ENCODE assay signal across 20 cellular contexts in the genomic region with DNA sequence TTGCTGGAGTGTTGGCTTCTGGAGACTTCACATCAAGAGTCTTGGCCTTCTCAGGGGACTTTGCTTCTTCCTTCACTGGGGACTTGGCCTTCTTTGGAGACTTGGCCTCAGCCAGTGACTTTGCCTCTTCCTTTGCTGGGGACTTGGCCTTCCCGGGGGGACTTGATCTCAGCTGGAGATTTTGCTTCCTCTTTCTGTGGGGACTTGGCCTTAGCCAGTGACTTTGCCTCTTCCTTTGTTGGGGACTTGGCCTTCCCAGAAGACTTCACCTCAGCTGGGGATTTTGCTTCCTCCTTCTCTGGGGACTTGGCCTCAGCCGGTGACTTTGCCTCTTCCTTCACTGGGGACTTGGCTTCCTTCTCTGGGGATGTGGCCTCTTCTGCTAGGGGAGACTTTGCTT. TPM values are rescaled to one million over a fixed set of nuclear protein-coding genes. Genes with fewer than 3 reads are reported as not detected.
DNase-seq lines count a peak whose midpoint lies in the region; ATAC-seq and TF ChIP-seq lines count a peak whose summit lies in the region.
"Had no signal": no experiment of that assay in that cellular context is flagged by ENCODE, and none has a peak within 500 bp of the region (broad histone marks: within the 10 kb centered on the region; RNA-seq: fewer than 3 reads in every experiment).

No MANE protein-coding gene starts in this region.

- no peak overlapping the region for H3K4me3 Mint-ChIP-seq in activated CD4-positive, alpha-beta T cell treated with anti-CD3 and anti-CD28 coated beads, Interleukin-2, amount 10 ng/mL, durations not matched to agents 7 days and 5 days
- H3K4me3 Mint-ChIP-seq in activated CD8-positive, alpha-beta T cell treated with anti-CD3 and anti-CD28 coated beads for 36 hours = no peak overlapping the region
- H3K4me3 Mint-ChIP-seq in natural killer cell = peak overlapping the region; percentile 38
- H3K4me3 Mint-ChIP-seq: nephron had no signal

- H3K36me3 Mint-ChIP-seq in activated CD4-positive, alpha-beta T cell treated with anti-CD3 and anti-CD28 coated beads, Interleukin-2, amount 10 ng/mL, durations not matched to agents 7 days and 5 days (ENCODE audit: low read depth) = peaks cover 44% of the 10 kb centered on the region
- peaks cover 42% of the 10 kb centered on the region for H3K36me3 Mint-ChIP-seq in activated CD8-positive, alpha-beta T cell treated with anti-CD3 and anti-CD28 coated beads for 36 hours (ENCODE audit: low read depth)
- H3K36me3 Mint-ChIP-seq in natural killer cell = peaks cover 9% of the 10 kb centered on the region

- CTCF ChIA-PET in activated CD4-positive, alpha-beta T cell treated with anti-CD3 and anti-CD28 coated beads, Interleukin-2, amount 10 ng/mL, durations not matched to agents 7 days and 5 days (lab: Charles Lee) = interaction anchor here (0.6 to 4.8 kb wide), 7 partner anchors 10 to 316 kb away, joined by 3 to 58 read pairs (median 6); partner anchors contain the start of gene CD2
- CTCF ChIA-PET in activated CD8-positive, alpha-beta T cell treated with anti-CD3 and anti-CD28 coated beads for 36 hours (lab: Charles Lee) = interaction anchor here (4.5 to 7.0 kb wide), 2 partner anchors 13 to 75 kb away, joined by 83 to 102 read pairs; partner anchors contain the start of gene CD2

- H3K27me3 Mint-ChIP-seq in activated CD4-positive, alpha-beta T cell treated with anti-CD3 and anti-CD28 coated beads, Interleukin-2, amount 10 ng/mL, durations not matched to agents 7 days and 5 days = no peaks in the 10 kb centered on the region
- no peaks in the 10 kb centered on the region for H3K27me3 Mint-ChIP-seq in activated CD8-positive, alpha-beta T cell treated with anti-CD3 and anti-CD28 coated beads for 36 hours
- H3K27me3 Mint-ChIP-seq in natural killer cell (ENCODE audit: low read depth in 2 of 2) = no peaks in the 10 kb centered on the region

- POLR2A ChIA-PET in activated CD4-positive, alpha-beta T cell treated with anti-CD3 and anti-CD28 coated beads, Interleukin-2, amount 10 ng/mL, durations not matched to agents 7 days and 5 days (lab: Charles Lee) = no interaction called here
- POLR2A ChIA-PET in activated CD8-positive, alpha-beta T cell treated with anti-CD3 and anti-CD28 coated beads for 36 hours (lab: Charles Lee) = interaction anchor here (3.0 to 23.7 kb wide), 3 partner anchors 11 to 66 kb away, joined by 24 to 850 read pairs (median 243); partner anchors contain the start of gene CD2

- TF ChIP-seq CTCF in activated CD8-positive, alpha-beta T cell treated with anti-CD3 and anti-CD28 coated beads for 36 hours (IDR thresholded peaks at IDR 0.05) = no peak
- no peak for TF ChIP-seq CTCF in natural killer cell (IDR thresholded peaks at IDR 0.05)

- intact Hi-C loops in activated CD8-positive, alpha-beta T cell treated with anti-CD3 and anti-CD28 coated beads for 36 hours (cut with micrococcal nuclease) = no loop called here
- intact Hi-C loops in natural killer cell (cut with micrococcal nuclease) = no loop called here

- peaks cover 55% of the 10 kb centered on the region for H3K4me1 Mint-ChIP-seq in activated CD4-positive, alpha-beta T cell treated with anti-CD3 and anti-CD28 coated beads, Interleukin-2, amount 10 ng/mL, durations not matched to agents 7 days and 5 days
- H3K4me1 Mint-ChIP-seq in activated CD8-positive, alpha-beta T cell treated with anti-CD3 and anti-CD28 coated beads for 36 hours (ENCODE audit: low read depth) = peaks cover 56% of the 10 kb centered on the region
- peaks cover 46% of the 10 kb centered on the region in 2 donors for H3K4me1 Mint-ChIP-seq in natural killer cell

- no peak for DNase-seq in activated CD4-positive, alpha-beta T cell treated with anti-CD3 and anti-CD28 coated beads, Interleukin-2, amount 10 ng/mL, durations not matched to agents 7 days and 5 days
- DNase-seq in activated CD4-positive, alpha-beta T cell treated with anti-CD3 and anti-CD28 coated beads for 48 hours = no peak
- DNase-seq in CMK (ENCODE audit: low read depth) (peak; percentile 32), natural killer cell (no peak), GDM1 (lab: John Stamatoyannopoulos, UW) (no peak), NCI-H1436 (lab: John Stamatoyannopoulos, UW) (no peak), globus pallidus (ENCODE audit: low spot score) (no peak)
- no peak for DNase-seq in activated CD8-positive, alpha-beta T cell treated with anti-CD3 and anti-CD28 coated beads for 36 hours
- DNase-seq: ACHN; activated CD4-positive, CD25-positive, alpha-beta regulatory T cell treated with anti-CD3 and anti-CD28 coated beads, Interleukin-2, amount 50 U/mL, for 72 hours; activated gamma-delta T cell; dorsolateral prefrontal cortex; glutamatergic neuron; mammary epithelial cell; NCI-H1105; NCI-H82; stimulated activated CD4-positive, alpha-beta T cell treated with anti-CD3 and anti-CD28 coated beads, Interleukin-12 subunit alpha, Interleukin-12 subunit beta, amount 100 ng/mL, for 4 hours; stimulated activated naive CD4-positive, alpha-beta T cell had no signal

- H3K27ac Mint-ChIP-seq in activated CD4-positive, alpha-beta T cell treated with anti-CD3 and anti-CD28 coated beads, Interleukin-2, amount 10 ng/mL, durations not matched to agents 7 days and 5 days = peak overlapping the region; percentile 93
- H3K27ac Mint-ChIP-seq in activated CD8-positive, alpha-beta T cell treated with anti-CD3 and anti-CD28 coated beads for 36 hours = peak overlapping the region; percentile 100
- H3K27ac Mint-ChIP-seq in natural killer cell = peak overlapping the region; percentile 27 to 94

- H3K9me3 Mint-ChIP-seq in activated CD4-positive, alpha-beta T cell treated with anti-CD3 and anti-CD28 coated beads, Interleukin-2, amount 10 ng/mL, durations not matched to agents 7 days and 5 days = peaks cover 39% of the 10 kb centered on the region
- H3K9me3 Mint-ChIP-seq in activated CD8-positive, alpha-beta T cell treated with anti-CD3 and anti-CD28 coated beads for 36 hours = peaks cover 40% of the 10 kb centered on the region
- H3K9me3 Mint-ChIP-seq in natural killer cell = peaks cover 3 to 5% of the 10 kb centered on the region in 2 donors

- no peak for ATAC-seq in activated CD8-positive, alpha-beta T cell treated with anti-CD3 and anti-CD28 coated beads for 36 hours
- no peak for ATAC-seq in natural killer cell

RNA-seq across cellular contexts. Expression of gene CD2, which starts 13.5 kb away (rescaled TPM):
- total RNA-seq in activated CD4-positive, alpha-beta T cell treated with anti-CD3 and anti-CD28 coated beads, Interleukin-2, amount 10 ng/mL, durations not matched to agents 7 days and 5 days = 100 to 1,000 TPM; 206 to 258 TPM
- 100 to 1,000 TPM; 217 to 220 TPM for total RNA-seq in activated CD8-positive, alpha-beta T cell treated with anti-CD3 and anti-CD28 coated beads for 36 hours
- 10 to 100 TPM; 30.4 to 93.4 (median 60.8) TPM for total RNA-seq in natural killer cell
- total RNA-seq: mammary epithelial cell, RPMI7951 had no signal
